In genomic region chr11:87878373-87878779, GRCh38 we compare ENCODE assay signal across 8 cellular contexts.
DNase-seq lines count a peak whose midpoint lies in the region; ATAC-seq and TF ChIP-seq lines count a peak whose summit lies in the region.

No MANE protein-coding gene starts in this region.

- H3K9me3 Mint-ChIP-seq in activated CD4-positive, alpha-beta T cell treated with anti-CD3 and anti-CD28 coated beads for 36 hours (ENCODE audit: low read depth) = no peaks in the 10 kb centered on the region

- intact Hi-C loops in activated CD4-positive, alpha-beta T cell treated with anti-CD3 and anti-CD28 coated beads for 36 hours (cut with DNase I, micrococcal nuclease) = loop anchor here (5.0 kb wide), 1 partner anchor 664 kb away; no protein-coding TSS in a partner anchor
- intact Hi-C loops in tibial artery (cut with DNase I; ENCODE audit: low total_unique reads) = no loop called here

- DNase-seq in activated CD4-positive, alpha-beta T cell treated with anti-CD3 and anti-CD28 coated beads for 36 hours = peak; percentile 17
- no peak for DNase-seq in activated CD4-positive, alpha-beta T cell treated with anti-CD3 and anti-CD28 coated beads, Interleukin-2, amount 50 U/mL, for 48 hours
- DNase-seq in OCI-M1 (lab: John Stamatoyannopoulos, UW) = peak; percentile 85
- DNase-seq in fibroblast of pulmonary artery (ENCODE audit: low read depth) = peak; percentile 73
- DNase-seq in tibial artery = no peak
- DNase-seq in islet precursor cell = no peak
- no peak for DNase-seq in activated CD4-positive, alpha-beta T cell treated with anti-CD3 and anti-CD28 coated beads for 1 hour

- peaks cover 0 to 12% (median 0%) of the 10 kb centered on the region in 4 donors for H3K4me1 ChIP-seq in tibial artery

- no peak for ATAC-seq in activated CD4-positive, alpha-beta T cell treated with anti-CD3 and anti-CD28 coated beads for 36 hours
- ATAC-seq in GM19463 (IDR thresholded peaks at IDR 0.05; ENCODE audit: unreplicated experiment) = no peak

- no peak overlapping the region for H3K4me3 Mint-ChIP-seq in activated CD4-positive, alpha-beta T cell treated with anti-CD3 and anti-CD28 coated beads for 36 hours

- CTCF ChIA-PET in activated CD4-positive, alpha-beta T cell treated with anti-CD3 and anti-CD28 coated beads for 36 hours (lab: Charles Lee) = no interaction called here

- H3K36me3 ChIP-seq in tibial artery = no peaks in the 10 kb centered on the region

- no peaks in the 10 kb centered on the region for H3K27me3 ChIP-seq in tibial artery

- TF ChIP-seq CTCF in fibroblast of pulmonary artery (IDR thresholded peaks at IDR 0.05; ENCODE audit: low read length, missing control alignments) = peak; percentile 72
- TF ChIP-seq CTCF in tibial artery (IDR thresholded peaks at IDR 0.05) = peak; percentile 17 to 23

- no peak overlapping the region for H3K27ac ChIP-seq in tibial artery

- H3K4me1 Mint-ChIP-seq in activated CD4-positive, alpha-beta T cell treated with anti-CD3 and anti-CD28 coated beads for 36 hours = no peaks in the 10 kb centered on the region

- H3K27me3 Mint-ChIP-seq in activated CD4-positive, alpha-beta T cell treated with anti-CD3 and anti-CD28 coated beads for 36 hours = peaks cover 3% of the 10 kb centered on the region

- POLR2A ChIA-PET in activated CD4-positive, alpha-beta T cell treated with anti-CD3 and anti-CD28 coated beads for 36 hours (lab: Charles Lee) = interaction anchor here (0.6 kb wide), 1 partner anchor 337 kb away, joined by 4 read pairs; no protein-coding TSS in a partner anchor

- H3K36me3 Mint-ChIP-seq in activated CD4-positive, alpha-beta T cell treated with anti-CD3 and anti-CD28 coated beads for 36 hours (ENCODE audit: low read depth) = no peaks in the 10 kb centered on the region

- no peaks in the 10 kb centered on the region for H3K9me3 ChIP-seq in tibial artery

- no peak overlapping the region for H3K4me3 ChIP-seq in fibroblast of pulmonary artery (replicated peaks; ENCODE audit: low read depth, low read length)
- H3K4me3 ChIP-seq in tibial artery = no peak overlapping the region

- H3K27ac Mint-ChIP-seq in activated CD4-positive, alpha-beta T cell treated with anti-CD3 and anti-CD28 coated beads for 36 hours = no peak overlapping the region

Comparison
In these comparisons a context has a peak if more than half of its experiments do, and no peak if none do; other contexts are left out.
1. DNase-seq: peak in activated CD4-positive, alpha-beta T cell treated with anti-CD3 and anti-CD28 coated beads for 36 hours (single experiment), OCI-M1 (single experiment) and fibroblast of pulmonary artery (single experiment); none in activated CD4-positive, alpha-beta T cell treated with anti-CD3 and anti-CD28 coated beads, Interleukin-2, amount 50 U/mL, for 48 hours (0 of 2), tibial artery (0 of 2), islet precursor cell (single experiment) and activated CD4-positive, alpha-beta T cell treated with anti-CD3 and anti-CD28 coated beads for 1 hour (single experiment).